In the genomic region with DNA sequence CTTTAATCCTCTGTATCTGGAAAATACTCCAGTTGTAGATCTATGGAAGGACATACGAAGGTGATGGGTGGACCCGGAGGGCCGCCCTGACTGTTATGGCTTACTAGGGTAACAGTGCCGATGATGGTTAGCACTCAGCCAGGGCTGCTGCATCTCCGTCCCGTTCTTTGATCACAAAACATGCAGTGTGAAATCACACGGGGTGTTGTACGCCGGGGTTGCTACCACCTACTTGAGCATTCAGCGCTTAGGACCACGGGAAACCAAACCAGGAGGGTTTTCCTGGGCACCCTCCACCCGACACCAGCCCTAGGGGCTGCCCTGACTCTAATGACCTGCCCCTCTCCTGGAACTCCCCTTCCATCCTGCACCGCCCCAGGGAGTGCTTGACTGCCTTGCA, we compare ENCODE assay signal across 22 cellular contexts. TPM values are rescaled to one million over a fixed set of nuclear protein-coding genes. Genes with fewer than 3 reads are reported as not detected.
DNase-seq lines count a peak whose midpoint lies in the region; ATAC-seq and TF ChIP-seq lines count a peak whose summit lies in the region.
"Had no signal": no experiment of that assay in that cellular context is flagged by ENCODE, and none has a peak within 500 bp of the region (broad histone marks: within the 10 kb centered on the region; RNA-seq: fewer than 3 reads in every experiment).

No MANE protein-coding gene starts in this region.

- no peaks in the 10 kb centered on the region for H3K79me2 ChIP-seq in HCT116 (ENCODE audit: insufficient read depth, low read length)

- no peak for TF ChIP-seq RAD21 in HCT116 (IDR thresholded peaks at IDR 0.05; ENCODE audit: low read depth)

- H3K36me3 Mint-ChIP-seq in activated T-helper 2 cell treated with anti-CD3 and anti-CD28 coated beads, Interferon-gamma antibody, Interleukin-2, Interleukin-4, amounts not matched to agents 10 μg/mL and 5 μg/mL and 100 μg/mL, durations not matched to agents 14 hours and 24 hours and 36 hours (ENCODE audit: low read depth) = peaks cover under 1% of the 10 kb centered on the region
- H3K36me3 Mint-ChIP-seq: activated naive CD4-positive, alpha-beta T cell treated with anti-CD3 and anti-CD28 coated beads, Interleukin-2, amount 50 U/mL, for 72 hours had no signal

- H3K27me3 Mint-ChIP-seq in activated T-helper 2 cell treated with anti-CD3 and anti-CD28 coated beads, Interferon-gamma antibody, Interleukin-2, Interleukin-4, amounts not matched to agents 10 μg/mL and 5 μg/mL and 100 μg/mL, durations not matched to agents 14 hours and 24 hours and 36 hours (ENCODE audit: low read depth) = no peaks in the 10 kb centered on the region
- H3K27me3 Mint-ChIP-seq: activated CD4-positive, alpha-beta T cell treated with anti-CD3 and anti-CD28 coated beads, Interleukin-2, amount 10 ng/mL, durations not matched to agents 7 days and 5 days; CD4-positive, alpha-beta memory T cell; naive thymus-derived CD8-positive, alpha-beta T cell; progenitor cell of endocrine pancreas had no signal

- no peaks in the 10 kb centered on the region for H3K9me2 ChIP-seq in HCT116 (ENCODE audit: insufficient read depth)

- peak overlapping the region; percentile 63 for H3K4me2 ChIP-seq in HCT116 (ENCODE audit: low read length)

- H3K4me3 ChIP-seq in HCT116 (replicated peaks in 1 of 2; ENCODE audit: low read depth in 1 of 2, low read length in 2 of 2) (no peak overlapping the region), RWPE2 (ENCODE audit: severe bottlenecking) (no peak overlapping the region), iPS-20b (ENCODE audit: low read length) (no peak overlapping the region), sigmoid colon (no peak overlapping the region)
- H3K4me3 ChIP-seq: ascending aorta had no signal

- H3K9me3 ChIP-seq in HCT116 (ENCODE audit: control insufficient read depth in 1 of 2, insufficient read depth in 1 of 2, low read depth in 1 of 2, low read length in 2 of 2) = no peaks in the 10 kb centered on the region
- H3K9me3 ChIP-seq in RWPE2 (ENCODE audit: severe bottlenecking) = no peaks in the 10 kb centered on the region
- no peaks in the 10 kb centered on the region for H3K9me3 ChIP-seq in iPS-20b (ENCODE audit: insufficient read depth, low read depth, low read length)
- no peaks in the 10 kb centered on the region for H3K9me3 ChIP-seq in sigmoid colon
- H3K9me3 ChIP-seq: ascending aorta had no signal

- H3K4me1 Mint-ChIP-seq in activated T-helper 2 cell treated with anti-CD3 and anti-CD28 coated beads, Interferon-gamma antibody, Interleukin-2, Interleukin-4, amounts not matched to agents 10 μg/mL and 5 μg/mL and 100 μg/mL, durations not matched to agents 14 hours and 24 hours and 36 hours (ENCODE audit: low read depth) = peaks cover 37% of the 10 kb centered on the region

- no peak for TF ChIP-seq EP300 in sigmoid colon (IDR thresholded peaks at IDR 0.05)

- 82 to 86% methylated on average over 13 of the region's 13 CpGs for WGBS in sigmoid colon, 2 donors

- TF ChIP-seq CTCF in HCT116 (IDR thresholded peaks at IDR 0.05 in 2 of 3, conservative IDR thresholded peaks at IDR 0.05 in 1 of 3; ENCODE audit: borderline replicate concordance in 1 of 3, insufficient read depth in 1 of 3, low read depth in 2 of 3, low read length in 2 of 3) (no peak), RWPE2 (IDR thresholded peaks at IDR 0.05; ENCODE audit: poor library complexity, severe bottlenecking) (no peak), sigmoid colon (IDR thresholded peaks at IDR 0.05) (no peak)

- no peak for ATAC-seq in HCT116
- peak; percentile 11; the same call in 2 of the 3 replicates for ATAC-seq in RWPE2 (ENCODE audit: low read depth)
- ATAC-seq in GM18519 (IDR thresholded peaks at IDR 0.05; ENCODE audit: low FRiP score, unreplicated experiment) = no peak
- ATAC-seq: naive thymus-derived CD8-positive, alpha-beta T cell had no signal

- H4K20me1 ChIP-seq in HCT116 (ENCODE audit: insufficient read depth) = no peaks in the 10 kb centered on the region

- no peak overlapping the region for H3K4me3 Mint-ChIP-seq in activated T-helper 2 cell treated with anti-CD3 and anti-CD28 coated beads, Interferon-gamma antibody, Interleukin-2, Interleukin-4, amounts not matched to agents 10 μg/mL and 5 μg/mL and 100 μg/mL, durations not matched to agents 14 hours and 24 hours and 36 hours (ENCODE audit: low read depth)
- H3K4me3 Mint-ChIP-seq: activated CD4-positive, alpha-beta T cell treated with anti-CD3 and anti-CD28 coated beads, Interleukin-2, amount 10 ng/mL, durations not matched to agents 7 days and 5 days; activated T-helper 1 cell treated with anti-CD3 and anti-CD28 coated beads, Interleukin-12 subunit alpha, Interleukin-12 subunit beta, Interleukin-2, Interleukin-4 antibody, amounts not matched to agents 30 ng/mL and 10 ng/mL and 1 ng/mL, durations not matched to agents 14 hours and 24 hours and 36 hours; CD4-positive, alpha-beta memory T cell; mesothelial cell of epicardium; naive thymus-derived CD8-positive, alpha-beta T cell; T-helper 1 cell treated with Interleukin-12 subunit alpha and Interleukin-12 subunit beta and Interleukin-4 antibody, amounts not matched to agents 30 μg/mL and 1 μg/mL, for 36 hours had no signal

- H3K4me1 ChIP-seq in HCT116 (ENCODE audit: control insufficient read depth in 1 of 2, insufficient read depth in 2 of 2, low read length in 2 of 2) (peaks cover 21 to 31% of the 10 kb centered on the region in 2 experiments), RWPE2 (ENCODE audit: insufficient read depth, poor library complexity, severe bottlenecking) (peaks cover 13% of the 10 kb centered on the region), iPS-20b (ENCODE audit: insufficient read depth, low read length) (peaks cover 62% of the 10 kb centered on the region), sigmoid colon (peaks cover 0 to 15% (median 10%) of the 10 kb centered on the region in 4 donors)

- no peak overlapping the region for H3K27ac ChIP-seq in HCT116 (ENCODE audit: low read depth, low read length)
- no peak overlapping the region for H3K27ac ChIP-seq in RWPE2 (ENCODE audit: poor library complexity, severe bottlenecking)
- H3K27ac ChIP-seq in iPS-20b (ENCODE audit: low read length) = peak overlapping the region; percentile 83
- no peak overlapping the region for H3K27ac ChIP-seq in sigmoid colon
- H3K27ac ChIP-seq: ascending aorta had no signal

- DNase-seq in HCT116 (ENCODE audit: low read depth, low spot score) = no peak
- no peak for DNase-seq in RWPE2 (ENCODE audit: low spot score)
- DNase-seq in sigmoid colon = peak; percentile 8
- no peak for DNase-seq in activated T-helper 2 cell treated with anti-CD3 and anti-CD28 coated beads, Interferon-gamma antibody, Interleukin-2, Interleukin-4, amounts not matched to agents 10 μg/mL and 5 μg/mL and 100 μg/mL, durations not matched to agents 14 hours and 24 hours and 36 hours (ENCODE audit: low spot score)
- no peak for DNase-seq in cortex of kidney (lab: John Stamatoyannopoulos, UW)
- DNase-seq: activated CD4-positive, alpha-beta T cell treated with anti-CD3 and anti-CD28 coated beads, Interleukin-2, amount 10 ng/mL, durations not matched to agents 7 days and 5 days; CD4-positive, alpha-beta memory T cell; DMS 273 treated with DMSO at 0.1 percent for 48 hours; foreskin melanocyte; NCI-H1105; NCI-H2029; NCI-H82 had no signal

- CTCF ChIA-PET in HCT116 (lab: Charles Lee) = no interaction called here

- BruUV-seq in HCT116 (replicated peaks; lab: Mats Ljungman, UMichigan) = no TSS peak

- intact Hi-C loops in HCT116 (cut with micrococcal nuclease) (no loop called here), sigmoid colon (cut with DNase I) (no loop called here)
- intact Hi-C loops in activated T-helper 2 cell treated with anti-CD3 and anti-CD28 coated beads, Interferon-gamma antibody, Interleukin-2, Interleukin-4, amounts not matched to agents 10 μg/mL and 5 μg/mL and 100 μg/mL, durations not matched to agents 14 hours and 24 hours and 36 hours (cut with micrococcal nuclease) = no loop called here

- H3K9me3 Mint-ChIP-seq in activated T-helper 2 cell treated with anti-CD3 and anti-CD28 coated beads, Interferon-gamma antibody, Interleukin-2, Interleukin-4, amounts not matched to agents 10 μg/mL and 5 μg/mL and 100 μg/mL, durations not matched to agents 14 hours and 24 hours and 36 hours = no peaks in the 10 kb centered on the region
- H3K9me3 Mint-ChIP-seq: activated CD4-positive, alpha-beta T cell treated with anti-CD3 and anti-CD28 coated beads, Interleukin-2, amount 10 ng/mL, durations not matched to agents 7 days and 5 days; activated naive CD4-positive, alpha-beta T cell treated with anti-CD3 and anti-CD28 coated beads, Interleukin-2, amount 50 U/mL, for 72 hours; activated T-helper 1 cell treated with anti-CD3 and anti-CD28 coated beads, Interleukin-12 subunit alpha, Interleukin-12 subunit beta, Interleukin-2, Interleukin-4 antibody, amounts not matched to agents 30 ng/mL and 10 ng/mL and 1 ng/mL, durations not matched to agents 14 hours and 24 hours and 36 hours; CD4-positive, alpha-beta memory T cell; mesothelial cell of epicardium; naive thymus-derived CD8-positive, alpha-beta T cell; T-helper 1 cell treated with Interleukin-12 subunit alpha and Interleukin-12 subunit beta and Interleukin-4 antibody, amounts not matched to agents 30 μg/mL and 1 μg/mL, for 36 hours had no signal

- H3K27me3 ChIP-seq in HCT116 (ENCODE audit: insufficient read depth, low read length) = no peaks in the 10 kb centered on the region
- no peaks in the 10 kb centered on the region for H3K27me3 ChIP-seq in RWPE2 (ENCODE audit: insufficient read depth, poor library complexity, severe bottlenecking)
- no peaks in the 10 kb centered on the region for H3K27me3 ChIP-seq in iPS-20b (ENCODE audit: insufficient read depth, low read length)
- H3K27me3 ChIP-seq in sigmoid colon = no peaks in the 10 kb centered on the region
- H3K27me3 ChIP-seq: ascending aorta had no signal

- TF ChIP-seq POLR2A in HCT116 (IDR thresholded peaks at IDR 0.05; ENCODE audit: borderline replicate concordance, extremely low read depth, insufficient read depth, insufficient read length) (no peak), sigmoid colon (IDR thresholded peaks at IDR 0.05) (no peak)

- no peak overlapping the region for H3K9ac ChIP-seq in HCT116 (ENCODE audit: low read length)
- peak overlapping the region; percentile 92; the same call in 1 of the 2 replicates for H3K9ac ChIP-seq in iPS-20b (ENCODE audit: low read depth, low read length)

- H3K27ac Mint-ChIP-seq in activated T-helper 2 cell treated with anti-CD3 and anti-CD28 coated beads, Interferon-gamma antibody, Interleukin-2, Interleukin-4, amounts not matched to agents 10 μg/mL and 5 μg/mL and 100 μg/mL, durations not matched to agents 14 hours and 24 hours and 36 hours = no peak overlapping the region
- H3K27ac Mint-ChIP-seq: activated CD4-positive, alpha-beta T cell treated with anti-CD3 and anti-CD28 coated beads, Interleukin-2, amount 10 ng/mL, durations not matched to agents 7 days and 5 days; activated naive CD4-positive, alpha-beta T cell treated with anti-CD3 and anti-CD28 coated beads, Interleukin-2, amount 50 U/mL, for 72 hours; mesothelial cell of epicardium; T-helper 1 cell treated with Interleukin-12 subunit alpha and Interleukin-12 subunit beta and Interleukin-4 antibody, amounts not matched to agents 30 μg/mL and 1 μg/mL, for 36 hours had no signal

- no peaks in the 10 kb centered on the region for H3K36me3 ChIP-seq in HCT116 (ENCODE audit: control insufficient read depth in 1 of 2, insufficient read depth in 2 of 2, low read length in 2 of 2)
- no peaks in the 10 kb centered on the region for H3K36me3 ChIP-seq in RWPE2 (ENCODE audit: low read depth)
- peaks cover 27% of the 10 kb centered on the region for H3K36me3 ChIP-seq in iPS-20b (ENCODE audit: insufficient read depth, low read depth, low read length)
- H3K36me3 ChIP-seq in sigmoid colon = peaks cover 0 to 27% (median 16%) of the 10 kb centered on the region in 4 donors

- POLR2A ChIA-PET in HCT116 (lab: Charles Lee) = no interaction called here

- no peak overlapping the region for H2AFZ ChIP-seq in HCT116 (ENCODE audit: low read depth, low read length, poor library complexity, severe bottlenecking)

- RAD21 ChIA-PET in HCT116 (lab: Charles Lee; ENCODE audit: low non-redundant PET in 1 of 2, low total read pairs in 2 of 2, uncharacterized antibody in 2 of 2, unreplicated experiment in 2 of 2) = no interaction called here

RNA-seq across cellular contexts. Expression of a gene that starts 20.3 kb away (rescaled TPM):
- 4.5 TPM for total RNA-seq in HCT116 (2021; ENCODE audit: unreplicated experiment)
- polyA plus RNA-seq in HCT116 (2012) = 2.6 and 3.0 TPM in 2 replicates
- 10 to 100 TPM in 1 of 4 donors, 1 to 10 TPM in 3; 6.1 to 10.7 (median 6.9) TPM for total RNA-seq in sigmoid colon
- 1 to 10 TPM; 3.0 to 6.1 (median 5.4) TPM for polyA plus RNA-seq in sigmoid colon
- total RNA-seq in activated T-helper 2 cell treated with anti-CD3 and anti-CD28 coated beads, Interferon-gamma antibody, Interleukin-2, Interleukin-4, amounts not matched to agents 10 μg/mL and 5 μg/mL and 100 μg/mL, durations not matched to agents 14 hours and 24 hours and 36 hours = 4.5 and 5.5 TPM in 2 replicates

RNA-seq across cellular contexts. Expression of a gene that starts 30.8 kb away (rescaled TPM):
- 106 TPM for total RNA-seq in HCT116 (2021; ENCODE audit: unreplicated experiment)
- 75.0 and 81.3 TPM in 2 replicates for polyA plus RNA-seq in HCT116 (2012)
- 10 to 100 TPM; 56.3 to 63.7 (median 57.0) TPM for total RNA-seq in sigmoid colon
- polyA plus RNA-seq in sigmoid colon = 100 to 1,000 TPM in 1 of 3 donors, 10 to 100 TPM in 2; 50.9 to 131 (median 52.3) TPM
- 81.5 and 82.2 TPM in 2 replicates for total RNA-seq in activated T-helper 2 cell treated with anti-CD3 and anti-CD28 coated beads, Interferon-gamma antibody, Interleukin-2, Interleukin-4, amounts not matched to agents 10 μg/mL and 5 μg/mL and 100 μg/mL, durations not matched to agents 14 hours and 24 hours and 36 hours

RNA-seq across cellular contexts. Expression of a gene that starts 51.0 kb away (rescaled TPM):
- total RNA-seq in HCT116 (2021; ENCODE audit: unreplicated experiment) (0.15 TPM), sigmoid colon (1 to 10 TPM; 5.3 to 7.9 (median 7.2) TPM)
- not detected in 2 replicates for polyA plus RNA-seq in HCT116 (2012)
- polyA plus RNA-seq in sigmoid colon = 10 to 100 TPM in 1 of 3 donors, 1 to 10 TPM in 2; 2.4 to 10.7 (median 2.8) TPM
- total RNA-seq in activated T-helper 2 cell treated with anti-CD3 and anti-CD28 coated beads, Interferon-gamma antibody, Interleukin-2, Interleukin-4, amounts not matched to agents 10 μg/mL and 5 μg/mL and 100 μg/mL, durations not matched to agents 14 hours and 24 hours and 36 hours = 6.1 and 7.0 TPM in 2 replicates
- total RNA-seq: kidney epithelial cell, mesothelial cell of epicardium, progenitor cell of endocrine pancreas had no signal

RNA-seq across cellular contexts. Expression of a gene that starts 58.0 kb away (rescaled TPM):
- total RNA-seq in HCT116 (2021; ENCODE audit: unreplicated experiment) (2.1 TPM), sigmoid colon (100 to 1,000 TPM; 257 to 447 (median 388) TPM)
- polyA plus RNA-seq in HCT116 (2012) = 0.22 and 0.25 TPM in 2 replicates
- polyA plus RNA-seq in sigmoid colon = 100 to 1,000 TPM in 2 of 3 donors, 10 to 100 TPM in 1; 28.9 to 289 (median 132) TPM
- total RNA-seq in activated T-helper 2 cell treated with anti-CD3 and anti-CD28 coated beads, Interferon-gamma antibody, Interleukin-2, Interleukin-4, amounts not matched to agents 10 μg/mL and 5 μg/mL and 100 μg/mL, durations not matched to agents 14 hours and 24 hours and 36 hours = not detected in 2 replicates
- total RNA-seq: activated CD4-positive, alpha-beta T cell treated with anti-CD3 and anti-CD28 coated beads, Interleukin-2, amount 10 ng/mL, durations not matched to agents 7 days and 5 days; activated T-helper 1 cell treated with anti-CD3 and anti-CD28 coated beads, Interleukin-12 subunit alpha, Interleukin-12 subunit beta, Interleukin-2, Interleukin-4 antibody, amounts not matched to agents 30 ng/mL and 10 ng/mL and 1 ng/mL, durations not matched to agents 14 hours and 24 hours and 36 hours; CD4-positive, alpha-beta memory T cell had no signal
- polyA plus RNA-seq: CD4-positive, alpha-beta memory T cell; naive thymus-derived CD8-positive, alpha-beta T cell had no signal
